In genomic region chr18:79610461-79611039, GRCh38 we compare ENCODE assay signal across 15 cellular contexts.
A peak's percentile ranks its signal among the peaks of the same experiment; 100 is the strongest.
DNase-seq lines count a peak whose midpoint lies in the region; ATAC-seq and TF ChIP-seq lines count a peak whose summit lies in the region.
"Had no signal": no experiment of that assay in that cellular context is flagged by ENCODE, and none has a peak within 500 bp of the region (broad histone marks: within the 10 kb centered on the region; RNA-seq: fewer than 3 reads in every experiment).

No MANE protein-coding gene starts in this region.

- no peaks in the 10 kb centered on the region for H3K36me3 ChIP-seq in ACC112 (ENCODE audit: insufficient read depth, low read length)
- H3K36me3 ChIP-seq in Peyer's patch, result no peaks in the 10 kb centered on the region
- H3K36me3 ChIP-seq in neuronal stem cell (replicated peaks in 1 of 2; ENCODE audit: control insufficient read depth in 2 of 2, insufficient read depth in 2 of 2, low read length in 2 of 2), result no peaks in the 10 kb centered on the region
- no peaks in the 10 kb centered on the region for H3K36me3 ChIP-seq in PC-3 (ENCODE audit: low read depth, low read length)
- H3K36me3 ChIP-seq in GM23338 (ENCODE audit: insufficient read depth), result no peaks in the 10 kb centered on the region
- H3K36me3 ChIP-seq: tibial nerve had no signal

- H2BK15ac ChIP-seq in neuronal stem cell (ENCODE audit: low read length), result no peak overlapping the region

- BruUV-seq in PC-3 (replicated peaks; lab: Mats Ljungman, UMichigan), result no TSS peak

- H3K4me3 Mint-ChIP-seq in glutamatergic neuron (ENCODE audit: unreplicated experiment) (no peak overlapping the region), GM23338 (no peak overlapping the region)
- H3K4me3 Mint-ChIP-seq: brain; IgD-negative memory B cell; naive thymus-derived CD8-positive, alpha-beta T cell had no signal

- H2BK5ac ChIP-seq in neuronal stem cell (ENCODE audit: low read length), result no peak overlapping the region

- H3K79me2 ChIP-seq in ACC112 (ENCODE audit: control insufficient read depth, insufficient read depth, low read length, unreplicated experiment) (no peaks in the 10 kb centered on the region), PC-3 (ENCODE audit: low read length) (no peaks in the 10 kb centered on the region), GM23338 (replicated peaks; ENCODE audit: insufficient read depth) (no peaks in the 10 kb centered on the region)

- no peak overlapping the region for H4K8ac ChIP-seq in neuronal stem cell (ENCODE audit: low read depth, low read length)

- H3K18ac ChIP-seq in neuronal stem cell (ENCODE audit: low read length), result peak overlapping the region; percentile 72

- H3K27ac Mint-ChIP-seq in glutamatergic neuron (ENCODE audit: unreplicated experiment) (no peak overlapping the region), GM23338 (no peak overlapping the region)
- H3K27ac Mint-ChIP-seq: IgD-negative memory B cell; naive thymus-derived CD8-positive, alpha-beta T cell had no signal

- no peaks in the 10 kb centered on the region for H4K20me1 ChIP-seq in PC-3 (ENCODE audit: low read length)
- no peaks in the 10 kb centered on the region for H4K20me1 ChIP-seq in GM23338 (replicated peaks; ENCODE audit: insufficient read depth)

- DNase-seq in Peyer's patch (peak in 2 of 3 donors; percentile 34 to 36), glutamatergic neuron (peak; percentile 10), neuronal stem cell (ENCODE audit: low spot score) (no peak), PC-3 (no peak), globus pallidus (ENCODE audit: low spot score) (no peak), GM23338 (ENCODE audit: low spot score) (no peak)
- DNase-seq: activated CD4-positive, CD25-positive, alpha-beta regulatory T cell; naive thymus-derived CD8-positive, alpha-beta T cell; NCI-H748 treated with DMSO at 0.1 percent for 48 hours; stimulated activated CD4-positive, alpha-beta T cell treated with anti-CD3 and anti-CD28 coated beads, Interleukin-4, amount 100 ng/mL, for 4 hours had no signal

- H3K23ac ChIP-seq in neuronal stem cell (ENCODE audit: low read depth, low read length, poor library complexity), result no peak overlapping the region

- H3K9me2 ChIP-seq in PC-3 (replicated peaks; ENCODE audit: low read length) (no peaks in the 10 kb centered on the region), GM23338 (ENCODE audit: insufficient read depth) (no peaks in the 10 kb centered on the region)

- POLR2A ChIA-PET in PC-3 (lab: Charles Lee; ENCODE audit: unreplicated experiment), result no interaction called here

- TF ChIP-seq CTCF in Peyer's patch (IDR thresholded peaks at IDR 0.05), result no peak
- no peak for TF ChIP-seq CTCF in glutamatergic neuron (IDR thresholded peaks at IDR 0.05; ENCODE audit: partially characterized antibody, unreplicated experiment)
- no peak for TF ChIP-seq CTCF in PC-3 (conservative IDR thresholded peaks at IDR 0.05; ENCODE audit: low read depth, low read length)
- TF ChIP-seq CTCF in GM23338 (conservative IDR thresholded peaks at IDR 0.05; ENCODE audit: low read depth in 2 of 2), result no peak

- H2AFZ ChIP-seq in ACC112 (ENCODE audit: low read length, unreplicated experiment), result peak overlapping the region; percentile 88
- H2AFZ ChIP-seq in neuronal stem cell (ENCODE audit: low read length), result peak overlapping the region; percentile 53
- H2AFZ ChIP-seq in PC-3 (ENCODE audit: low read length), result no peak overlapping the region
- no peak overlapping the region; the same call in 1 of the 2 replicates for H2AFZ ChIP-seq in GM23338

- H3K27me3 ChIP-seq in ACC112 (ENCODE audit: insufficient read depth, low read length), result no peaks in the 10 kb centered on the region
- H3K27me3 ChIP-seq in Peyer's patch, result no peaks in the 10 kb centered on the region
- peaks cover 0 to 10% (median 0%) of the 10 kb centered on the region in 3 experiments for H3K27me3 ChIP-seq in neuronal stem cell (ENCODE audit: control insufficient read depth in 3 of 3, insufficient read depth in 3 of 3, low read depth in 1 of 3, low read length in 3 of 3)
- 0 out of 2 replicates have a peak, but pooled peaks cover 6% of the 10 kb centered on the region for H3K27me3 ChIP-seq in PC-3 (ENCODE audit: low read length)
- no peaks in the 10 kb centered on the region for H3K27me3 ChIP-seq in GM23338 (ENCODE audit: insufficient read depth)
- H3K27me3 ChIP-seq: tibial nerve had no signal

- H3K4me2 ChIP-seq in neuronal stem cell (ENCODE audit: insufficient read depth, low read length, poor library complexity, severe bottlenecking) (no peak overlapping the region), PC-3 (ENCODE audit: low read length) (no peak overlapping the region), GM23338 (no peak overlapping the region)

- intact Hi-C loops in PC-3 (cut with micrococcal nuclease), result no loop called here

- no peak overlapping the region for H3K4ac ChIP-seq in neuronal stem cell (ENCODE audit: low read length)

- H2BK120ac ChIP-seq in neuronal stem cell (ENCODE audit: low read depth, low read length), result no peak overlapping the region

- H3K4me1 Mint-ChIP-seq in glutamatergic neuron (ENCODE audit: low read depth, unreplicated experiment), result no peaks in the 10 kb centered on the region
- peaks cover 5% of the 10 kb centered on the region; the same call in 2 of the 3 replicates for H3K4me1 Mint-ChIP-seq in GM23338
- H3K4me1 Mint-ChIP-seq: IgD-negative memory B cell; naive thymus-derived CD8-positive, alpha-beta T cell had no signal

- peaks cover 2% of the 10 kb centered on the region for H3K79me1 ChIP-seq in neuronal stem cell (ENCODE audit: low read depth, low read length)

- no peaks in the 10 kb centered on the region for H3K36me3 Mint-ChIP-seq in glutamatergic neuron (ENCODE audit: unreplicated experiment)
- no peaks in the 10 kb centered on the region; the same call in 2 of the 3 replicates for H3K36me3 Mint-ChIP-seq in GM23338 (ENCODE audit: low read depth)
- H3K36me3 Mint-ChIP-seq: brain; IgD-negative memory B cell; naive thymus-derived CD8-positive, alpha-beta T cell had no signal

- TF ChIP-seq POLR2A in Peyer's patch (IDR thresholded peaks at IDR 0.05), result no peak

- H3K27ac ChIP-seq in ACC112 (ENCODE audit: low read depth, low read length) (peak overlapping the region; percentile 75), Peyer's patch (no peak overlapping the region), neuronal stem cell (replicated peaks; ENCODE audit: low read length) (no peak overlapping the region), PC-3 (ENCODE audit: low read length) (no peak overlapping the region), GM23338 (ENCODE audit: low read depth) (no peak overlapping the region)

- H3K4me3 ChIP-seq in ACC112 (ENCODE audit: low read depth, low read length) (0 out of 2 replicates have a peak overlapping the region, but pooled peaks have one; percentile 30), Peyer's patch (no peak overlapping the region), neuronal stem cell (ENCODE audit: low read length in 2 of 2) (no peak overlapping the region), PC-3 (ENCODE audit: low read length) (no peak overlapping the region), GM23338 (no peak overlapping the region)

- H3K14ac ChIP-seq in neuronal stem cell (ENCODE audit: low read length), result no peak overlapping the region

- H3K9ac ChIP-seq in neuronal stem cell (ENCODE audit: low read depth, low read length, poor library complexity), result no peak overlapping the region
- H3K9ac ChIP-seq in PC-3 (ENCODE audit: low read length), result no peak overlapping the region

- H3K4me1 ChIP-seq in ACC112 (ENCODE audit: control insufficient read depth, insufficient read depth, low read length, unreplicated experiment), result peaks cover 11% of the 10 kb centered on the region
- no peaks in the 10 kb centered on the region for H3K4me1 ChIP-seq in Peyer's patch
- H3K4me1 ChIP-seq in neuronal stem cell (ENCODE audit: control insufficient read depth in 2 of 2, insufficient read depth in 1 of 2, low read depth in 1 of 2, low read length in 2 of 2), result peaks cover 0 to 9% of the 10 kb centered on the region in 2 donors
- H3K4me1 ChIP-seq in PC-3 (ENCODE audit: insufficient read depth, low read length), result peaks cover 7% of the 10 kb centered on the region; the same call in 1 of the 2 replicates
- no peaks in the 10 kb centered on the region for H3K4me1 ChIP-seq in GM23338 (ENCODE audit: insufficient read depth)

- H2AK5ac ChIP-seq in neuronal stem cell (ENCODE audit: low read depth, low read length), result peak overlapping the region; percentile 68

- CTCF ChIA-PET in PC-3 (lab: Charles Lee), result no interaction called here

- no peak overlapping the region for H4K91ac ChIP-seq in neuronal stem cell (ENCODE audit: low read depth, low read length, poor library complexity)

- H3F3A ChIP-seq in PC-3 (ENCODE audit: low read length, unreplicated experiment) (no peaks in the 10 kb centered on the region), GM23338 (replicated peaks; ENCODE audit: low read depth) (no peaks in the 10 kb centered on the region)

- ATAC-seq in GM21360 (IDR thresholded peaks at IDR 0.05; ENCODE audit: unreplicated experiment) (no peak), PC-3 (no peak), GM23338 (no peak)
- ATAC-seq: naive thymus-derived CD8-positive, alpha-beta T cell had no signal

- H3K9me3 Mint-ChIP-seq in glutamatergic neuron (ENCODE audit: unreplicated experiment) (peaks cover 4% of the 10 kb centered on the region), GM23338 (no peaks in the 10 kb centered on the region)
- H3K9me3 Mint-ChIP-seq: brain; IgD-negative memory B cell; naive thymus-derived CD8-positive, alpha-beta T cell had no signal

- WGBS in neuronal stem cell (ENCODE audit: extremely low coverage in 2 of 2, insufficient read length in 2 of 2, insufficient replicate concordance in 1 of 2), 2 donors, result no CpG with 5 or more reads among the region's 23 CpGs

- H3K9me3 ChIP-seq in Peyer's patch, result no peaks in the 10 kb centered on the region
- H3K9me3 ChIP-seq in neuronal stem cell (replicated peaks in 1 of 2; ENCODE audit: control insufficient read depth in 2 of 2, insufficient read depth in 1 of 2, low read depth in 1 of 2, low read length in 2 of 2), result no peaks in the 10 kb centered on the region
- H3K9me3 ChIP-seq in PC-3 (ENCODE audit: low read length), result no peaks in the 10 kb centered on the region
- H3K9me3 ChIP-seq: tibial nerve had no signal

- no peak overlapping the region for H2BK12ac ChIP-seq in neuronal stem cell (ENCODE audit: low read length)

- H3K27me3 Mint-ChIP-seq in glutamatergic neuron (ENCODE audit: unreplicated experiment), result peaks cover 4% of the 10 kb centered on the region
- peaks cover 14% of the 10 kb centered on the region for H3K27me3 Mint-ChIP-seq in GM23338 (ENCODE audit: insufficient read depth, low read depth, poor library complexity)
- H3K27me3 Mint-ChIP-seq: brain had no signal

TF ChIP-seq in GM23338, 12 proteins besides CTCF, POLR2A, EP300 and RAD21 (continues in another document):
- TF ChIP-seq ETS1 (IDR thresholded peaks at IDR 0.05), result no peak
- TF ChIP-seq ZNF114 (CRISPR knock-in tag; IDR thresholded peaks at IDR 0.05), result no peak

Comparison
In these comparisons a context has a peak if more than half of its experiments do, and no peak if none do; other contexts are left out.
1. H2AFZ ChIP-seq: peak in ACC112 (single experiment) and neuronal stem cell (single experiment); none in PC-3 (single experiment) and GM23338 (single experiment).
2. DNase-seq: peak in Peyer's patch (2 of 3) and glutamatergic neuron (single experiment); none in neuronal stem cell (single experiment), PC-3 (single experiment), globus pallidus (single experiment) and GM23338 (single experiment).